ENCODE assay signal across 13 cellular contexts in the genomic region with DNA sequence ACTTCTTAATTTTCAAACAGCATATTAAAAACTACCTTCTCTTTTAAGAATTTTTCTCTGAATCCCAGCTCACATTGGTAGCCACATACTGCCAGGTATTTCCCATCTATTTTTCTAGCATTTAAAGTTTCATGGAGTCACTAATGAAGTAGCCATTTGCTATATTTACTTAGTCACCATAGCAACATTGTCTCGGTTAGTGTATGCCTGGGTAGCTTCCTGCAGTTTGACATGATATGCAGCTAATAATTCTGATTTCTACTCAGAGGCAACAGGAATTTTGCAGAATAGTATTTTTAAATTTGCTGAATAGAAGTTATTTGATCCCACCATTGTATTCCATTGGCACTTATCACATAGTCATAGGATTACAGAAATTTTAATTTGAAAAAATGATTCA. TPM values are rescaled to one million over a fixed set of nuclear protein-coding genes. Genes with fewer than 3 reads are reported as not detected.
A peak's percentile ranks its signal among the peaks of the same experiment; 100 is the strongest.
DNase-seq lines count a peak whose midpoint lies in the region; ATAC-seq and TF ChIP-seq lines count a peak whose summit lies in the region.
"Had no signal": no experiment of that assay in that cellular context is flagged by ENCODE, and none has a peak within 500 bp of the region (broad histone marks: within the 10 kb centered on the region; RNA-seq: fewer than 3 reads in every experiment).

No MANE protein-coding gene starts in this region.

- DNase-seq in NCI-H1105 treated with DMSO at 0.1 percent for 48 hours (lab: John Stamatoyannopoulos, UW) (peak; percentile 5), NCI-H1105 (lab: John Stamatoyannopoulos, UW) (no peak), PC-3 (no peak), fibroblast of mammary gland (ENCODE audit: low read depth) (peak; percentile 36), renal cortical epithelial cell (ENCODE audit: low read depth) (peak; percentile 58), HuH-7 (ENCODE audit: low spot score) (no peak), head of caudate nucleus (no peak)
- DNase-seq: activated T-cell treated with anti-CD3 and anti-CD28 coated beads for 4 hours; left cardiac atrium; NCI-H2227 treated with DMSO at 0.1 percent for 48 hours; stimulated activated CD4-positive, alpha-beta T cell treated with anti-CD3 and anti-CD28 coated beads, Interleukin-4, amount 100 ng/mL, for 4 hours had no signal

- H3F3A ChIP-seq in PC-3 (ENCODE audit: low read length, unreplicated experiment): no peaks in the 10 kb centered on the region

- BruUV-seq in PC-3 (replicated peaks; lab: Mats Ljungman, UMichigan): no TSS peak

- POLR2A ChIA-PET in PC-3 (lab: Charles Lee; ENCODE audit: unreplicated experiment): no interaction called here

- H3K4me1 ChIP-seq in PC-3 (ENCODE audit: insufficient read depth, low read length): peaks cover 9% of the 10 kb centered on the region

- H4K20me1 ChIP-seq in PC-3 (ENCODE audit: low read length): no peaks in the 10 kb centered on the region

- ATAC-seq in PC-3 (peak; percentile 37), HG03097 (IDR thresholded peaks at IDR 0.05; ENCODE audit: low FRiP score, unreplicated experiment) (no peak)
- ATAC-seq: left cardiac atrium had no signal

- intact Hi-C loops in PC-3 (cut with micrococcal nuclease) (no loop called here), head of caudate nucleus (cut with DNase I) (no loop called here)

- no peaks in the 10 kb centered on the region for H3K9me3 ChIP-seq in PC-3 (ENCODE audit: low read length)

- H3K79me2 ChIP-seq in PC-3 (ENCODE audit: low read length): peaks cover 4% of the 10 kb centered on the region; the same call in 1 of the 2 replicates

- H2AFZ ChIP-seq in PC-3 (ENCODE audit: low read length): no peak overlapping the region

- no peak overlapping the region for H3K4me2 ChIP-seq in PC-3 (ENCODE audit: low read length)

- TF ChIP-seq CTCF in PC-3 (conservative IDR thresholded peaks at IDR 0.05; ENCODE audit: low read depth, low read length): no peak
- no peak for TF ChIP-seq CTCF in fibroblast of mammary gland (conservative IDR thresholded peaks at IDR 0.05; ENCODE audit: control insufficient read depth, insufficient read depth, low read depth, low read length)

- no peak overlapping the region for H3K4me3 ChIP-seq in PC-3 (ENCODE audit: low read length)
- no peak overlapping the region for H3K4me3 ChIP-seq in fibroblast of mammary gland (ENCODE audit: control insufficient read depth, low read depth, low read length)

- no peak overlapping the region for H3K27ac ChIP-seq in PC-3 (ENCODE audit: low read length)

- H3K36me3 ChIP-seq in PC-3 (ENCODE audit: low read depth, low read length): no peaks in the 10 kb centered on the region

- H3K9ac ChIP-seq in PC-3 (ENCODE audit: low read length): no peak overlapping the region

- H3K9me2 ChIP-seq in PC-3 (replicated peaks; ENCODE audit: low read length): no peaks in the 10 kb centered on the region

- no peaks in the 10 kb centered on the region for H3K27me3 ChIP-seq in PC-3 (ENCODE audit: low read length)

- CTCF ChIA-PET in PC-3 (lab: Charles Lee): no interaction called here

RNA-seq across cellular contexts. Expression of gene KCTD4, which starts 30.9 kb away (rescaled TPM):
- not detected in 2 replicates for total RNA-seq in PC-3 (2014; rRNA removed)
- total RNA-seq in renal cortical epithelial cell: 6.7 and 8.5 TPM in 2 replicates
- total RNA-seq: A673, left cardiac atrium had no signal

Comparison
In these comparisons a context has a peak if more than half of its experiments do, and no peak if none do; other contexts are left out.
1. DNase-seq: peak in NCI-H1105 treated with DMSO at 0.1 percent for 48 hours (single experiment), fibroblast of mammary gland (single experiment) and renal cortical epithelial cell (single experiment); none in NCI-H1105 (single experiment), PC-3 (single experiment), HuH-7 (single experiment) and head of caudate nucleus (0 of 42).